In genomic region chr3:26018889-26019288, GRCh38 we compare ENCODE assay signal across 25 cellular contexts.
"Had no signal": no experiment of that assay in that cellular context is flagged by ENCODE, and none has a peak within 500 bp of the region (broad histone marks: within the 10 kb centered on the region; RNA-seq: fewer than 3 reads in every experiment).

No MANE protein-coding gene starts in this region.

- H3K4me1 Mint-ChIP-seq: endodermal cell; naive thymus-derived CD4-positive, alpha-beta T cell; nephron; stimulated activated memory B cell treated with anti-CD40 and anti-IgM and Interleukin-4, amounts not matched to agents 10 μg/mL and 1 μg/mL and 100 μg/mL, for 72 hours had no signal

- DNase-seq: colonic mucosa; effector CD8-positive, alpha-beta T cell; endodermal cell; foreskin fibroblast; gastrocnemius medialis; head of caudate nucleus; mesendoderm; midbrain; naive thymus-derived CD4-positive, alpha-beta T cell; nucleus accumbens; stimulated activated CD4-positive, alpha-beta T cell treated with anti-CD3 and anti-CD28 coated beads, Interleukin-4, amount 100 ng/mL, for 4 hours; stimulated activated naive CD8-positive, alpha-beta T cell treated with anti-CD3 and anti-CD28 coated beads, Interleukin-15, Interleukin-2, amounts not matched to agents 100 U/mL and 50 U/mL, for 24 hours; substantia nigra; testis; tibial artery had no signal

- H3K9me3 Mint-ChIP-seq: type B pancreatic cell had no signal

- H3K4me3 ChIP-seq: colonic mucosa, gastrocnemius medialis, prostate gland, right atrium auricular region, testis, tibial artery had no signal

- H3K36me3 ChIP-seq: colonic mucosa, gastrocnemius medialis, prostate gland, right atrium auricular region, tibial artery had no signal

- H3K4me3 Mint-ChIP-seq: dendritic cell treated with granulocyte-macrophage colony-stimulating factor and Interleukin-4, amounts not matched to agents 40 ng/mL and 50 ng/mL, for 4 days; endodermal cell; naive thymus-derived CD4-positive, alpha-beta T cell; nephron; stimulated activated memory B cell treated with anti-CD40 and anti-IgM and Interleukin-4, amounts not matched to agents 10 μg/mL and 1 μg/mL and 100 μg/mL, for 72 hours; type B pancreatic cell had no signal

- H3K27ac ChIP-seq: colonic mucosa, epithelial cell of prostate, gastrocnemius medialis, prostate gland, right atrium auricular region, testis, tibial artery had no signal

- H3K4me1 ChIP-seq: colonic mucosa, prostate gland, right atrium auricular region, testis, tibial artery had no signal

- H3K27me3 ChIP-seq: colonic mucosa, gastrocnemius medialis, right atrium auricular region, testis, tibial artery had no signal

- ATAC-seq: esophagus mucosa; gastrocnemius medialis; left lobe of liver; naive thymus-derived CD4-positive, alpha-beta T cell; sciatic nerve; stimulated activated memory B cell treated with anti-CD40 and anti-IgM and Interleukin-4, amounts not matched to agents 10 μg/mL and 1 μg/mL and 100 μg/mL, for 72 hours; stimulated activated naive CD8-positive, alpha-beta T cell treated with anti-CD3 and anti-CD28 coated beads, Interleukin-15, Interleukin-2, amounts not matched to agents 100 U/mL and 50 U/mL, for 24 hours had no signal

- H3K27me3 Mint-ChIP-seq: dendritic cell treated with granulocyte-macrophage colony-stimulating factor and Interleukin-4, amounts not matched to agents 40 ng/mL and 50 ng/mL, for 4 days; stimulated activated memory B cell treated with anti-CD40 and anti-IgM and Interleukin-4, amounts not matched to agents 10 μg/mL and 1 μg/mL and 100 μg/mL, for 72 hours; type B pancreatic cell had no signal

- H3K27ac Mint-ChIP-seq: dendritic cell treated with granulocyte-macrophage colony-stimulating factor and Interleukin-4, amounts not matched to agents 40 ng/mL and 50 ng/mL, for 4 days; endodermal cell; naive thymus-derived CD4-positive, alpha-beta T cell; nephron; stimulated activated memory B cell treated with anti-CD40 and anti-IgM and Interleukin-4, amounts not matched to agents 10 μg/mL and 1 μg/mL and 100 μg/mL, for 72 hours; type B pancreatic cell had no signal

- H3K36me3 Mint-ChIP-seq: stimulated activated memory B cell treated with anti-CD40 and anti-IgM and Interleukin-4, amounts not matched to agents 10 μg/mL and 1 μg/mL and 100 μg/mL, for 72 hours; type B pancreatic cell had no signal
